ENCODE assay signal across 1 cellular context in the genomic region with DNA sequence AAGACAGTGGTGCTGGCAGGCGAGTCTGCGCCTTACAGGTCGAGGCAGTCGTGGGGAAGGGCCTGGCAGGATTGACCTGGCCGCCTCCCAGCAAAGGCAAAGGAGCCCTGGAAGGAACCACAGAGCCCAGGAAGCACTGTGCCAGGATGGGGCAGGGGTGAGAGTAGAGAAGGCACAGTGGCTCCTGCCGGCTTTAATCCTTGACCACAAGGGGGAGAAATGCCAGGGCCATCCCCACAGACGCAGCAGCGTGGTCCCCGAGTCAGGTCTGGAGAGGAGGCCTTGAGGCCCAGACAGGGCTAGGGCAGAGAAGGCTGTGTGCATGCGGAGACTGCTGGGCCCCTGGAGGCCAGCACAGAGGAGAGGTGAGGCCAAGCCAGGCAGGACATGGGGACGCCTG.
TF ChIP-seq lines count a peak whose summit lies in the region.

No MANE protein-coding gene starts in this region.

TF ChIP-seq in HepG2, 621 proteins besides CTCF, POLR2A, EP300 and RAD21 (continued from another document and continues in another):
- TF ChIP-seq, protein P1, sequence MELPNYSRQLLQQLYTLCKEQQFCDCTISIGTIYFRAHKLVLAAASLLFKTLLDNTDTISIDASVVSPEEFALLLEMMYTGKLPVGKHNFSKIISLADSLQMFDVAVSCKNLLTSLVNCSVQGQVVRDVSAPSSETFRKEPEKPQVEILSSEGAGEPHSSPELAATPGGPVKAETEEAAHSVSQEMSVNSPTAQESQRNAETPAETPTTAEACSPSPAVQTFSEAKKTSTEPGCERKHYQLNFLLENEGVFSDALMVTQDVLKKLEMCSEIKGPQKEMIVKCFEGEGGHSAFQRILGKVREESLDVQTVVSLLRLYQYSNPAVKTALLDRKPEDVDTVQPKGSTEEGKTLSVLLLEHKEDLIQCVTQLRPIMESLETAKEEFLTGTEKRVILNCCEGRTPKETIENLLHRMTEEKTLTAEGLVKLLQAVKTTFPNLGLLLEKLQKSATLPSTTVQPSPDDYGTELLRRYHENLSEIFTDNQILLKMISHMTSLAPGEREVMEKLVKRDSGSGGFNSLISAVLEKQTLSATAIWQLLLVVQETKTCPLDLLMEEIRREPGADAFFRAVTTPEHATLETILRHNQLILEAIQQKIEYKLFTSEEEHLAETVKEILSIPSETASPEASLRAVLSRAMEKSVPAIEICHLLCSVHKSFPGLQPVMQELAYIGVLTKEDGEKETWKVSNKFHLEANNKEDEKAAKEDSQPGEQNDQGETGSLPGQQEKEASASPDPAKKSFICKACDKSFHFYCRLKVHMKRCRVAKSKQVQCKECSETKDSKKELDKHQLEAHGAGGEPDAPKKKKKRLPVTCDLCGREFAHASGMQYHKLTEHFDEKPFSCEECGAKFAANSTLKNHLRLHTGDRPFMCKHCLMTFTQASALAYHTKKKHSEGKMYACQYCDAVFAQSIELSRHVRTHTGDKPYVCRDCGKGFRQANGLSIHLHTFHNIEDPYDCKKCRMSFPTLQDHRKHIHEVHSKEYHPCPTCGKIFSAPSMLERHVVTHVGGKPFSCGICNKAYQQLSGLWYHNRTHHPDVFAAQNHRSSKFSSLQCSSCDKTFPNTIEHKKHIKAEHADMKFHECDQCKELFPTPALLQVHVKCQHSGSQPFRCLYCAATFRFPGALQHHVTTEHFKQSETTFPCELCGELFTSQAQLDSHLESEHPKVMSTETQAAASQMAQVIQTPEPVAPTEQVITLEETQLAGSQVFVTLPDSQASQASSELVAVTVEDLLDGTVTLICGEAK (IDR thresholded peaks at IDR 0.05), result no peak
- TF ChIP-seq, protein P1 (CRISPR knock-in tag; IDR thresholded peaks at IDR 0.05), result no peak
- TF ChIP-seq AGO2 (optimal IDR thresholded peaks at IDR 0.05; ENCODE audit: low read depth, low read length) (no peak), ESRRA (CRISPR knock-in tag; IDR thresholded peaks at IDR 0.05; ENCODE audit: low read depth) (no peak), AHR (CRISPR knock-in tag; IDR thresholded peaks at IDR 0.05) (no peak), ZNF879 (CRISPR knock-in tag; IDR thresholded peaks at IDR 0.05) (no peak), CBFB (CRISPR knock-in tag; IDR thresholded peaks at IDR 0.05) (0 out of 2 replicates have a peak, but pooled peaks have one; percentile 32), DMAP1 (CRISPR knock-in tag; IDR thresholded peaks at IDR 0.05) (no peak), ETV6 (CRISPR knock-in tag; conservative IDR thresholded peaks at IDR 0.05) (no peak), ZNF329 (CRISPR knock-in tag; IDR thresholded peaks at IDR 0.05; ENCODE audit: low read depth) (no peak), GATAD2A (CRISPR knock-in tag; IDR thresholded peaks at IDR 0.05) (no peak), SIN3A (IDR thresholded peaks at IDR 0.05; ENCODE audit: borderline replicate concordance, low read depth, low read length) (no peak), RXRB (CRISPR knock-in tag; IDR thresholded peaks at IDR 0.05; ENCODE audit: borderline replicate concordance) (no peak), PTBP1 (IDR thresholded peaks at IDR 0.05; ENCODE audit: low read depth, low read length, poor library complexity, severe bottlenecking) (peak; percentile 64), ZNF558 (CRISPR knock-in tag; IDR thresholded peaks at IDR 0.05; ENCODE audit: borderline replicate concordance) (no peak), MXI1 (IDR thresholded peaks at IDR 0.05; ENCODE audit: borderline replicate concordance, low read depth, low read length) (no peak; the same call in 2 of the 3 replicates), MYC (CRISPR knock-in tag; IDR thresholded peaks at IDR 0.05; ENCODE audit: borderline replicate concordance) (peak; percentile 79; the same call in 1 of the 2 replicates), FOSL1 (CRISPR knock-in tag; IDR thresholded peaks at IDR 0.05; ENCODE audit: borderline replicate concordance) (no peak), ZNF441 (CRISPR knock-in tag; IDR thresholded peaks at IDR 0.05; ENCODE audit: borderline replicate concordance) (no peak), ZNF546 (CRISPR knock-in tag; conservative IDR thresholded peaks at IDR 0.05) (no peak), ZNF577 (CRISPR knock-in tag; IDR thresholded peaks at IDR 0.05; ENCODE audit: borderline replicate concordance, low read depth) (no peak), EEA1 (CRISPR knock-in tag; IDR thresholded peaks at IDR 0.05; ENCODE audit: borderline replicate concordance) (no peak), SRSF9 (IDR thresholded peaks at IDR 0.05; ENCODE audit: borderline replicate concordance, insufficient read depth, low read depth, low read length, poor library complexity, severe bottlenecking) (no peak), GATA4 (IDR thresholded peaks at IDR 0.05; ENCODE audit: borderline replicate concordance, low read depth) (no peak), JUN (CRISPR knock-in tag; IDR thresholded peaks at IDR 0.05) (no peak), ZIK1 (CRISPR knock-in tag; IDR thresholded peaks at IDR 0.05; ENCODE audit: borderline replicate concordance, low read depth) (no peak), ZC3H4 (CRISPR knock-in tag; IDR thresholded peaks at IDR 0.05; ENCODE audit: borderline replicate concordance) (no peak)
- TF ChIP-seq, protein P2, sequence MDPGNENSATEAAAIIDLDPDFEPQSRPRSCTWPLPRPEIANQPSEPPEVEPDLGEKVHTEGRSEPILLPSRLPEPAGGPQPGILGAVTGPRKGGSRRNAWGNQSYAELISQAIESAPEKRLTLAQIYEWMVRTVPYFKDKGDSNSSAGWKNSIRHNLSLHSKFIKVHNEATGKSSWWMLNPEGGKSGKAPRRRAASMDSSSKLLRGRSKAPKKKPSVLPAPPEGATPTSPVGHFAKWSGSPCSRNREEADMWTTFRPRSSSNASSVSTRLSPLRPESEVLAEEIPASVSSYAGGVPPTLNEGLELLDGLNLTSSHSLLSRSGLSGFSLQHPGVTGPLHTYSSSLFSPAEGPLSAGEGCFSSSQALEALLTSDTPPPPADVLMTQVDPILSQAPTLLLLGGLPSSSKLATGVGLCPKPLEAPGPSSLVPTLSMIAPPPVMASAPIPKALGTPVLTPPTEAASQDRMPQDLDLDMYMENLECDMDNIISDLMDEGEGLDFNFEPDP (CRISPR knock-in tag; conservative IDR thresholded peaks at IDR 0.05), result no peak
- TF ChIP-seq, protein P3, sequence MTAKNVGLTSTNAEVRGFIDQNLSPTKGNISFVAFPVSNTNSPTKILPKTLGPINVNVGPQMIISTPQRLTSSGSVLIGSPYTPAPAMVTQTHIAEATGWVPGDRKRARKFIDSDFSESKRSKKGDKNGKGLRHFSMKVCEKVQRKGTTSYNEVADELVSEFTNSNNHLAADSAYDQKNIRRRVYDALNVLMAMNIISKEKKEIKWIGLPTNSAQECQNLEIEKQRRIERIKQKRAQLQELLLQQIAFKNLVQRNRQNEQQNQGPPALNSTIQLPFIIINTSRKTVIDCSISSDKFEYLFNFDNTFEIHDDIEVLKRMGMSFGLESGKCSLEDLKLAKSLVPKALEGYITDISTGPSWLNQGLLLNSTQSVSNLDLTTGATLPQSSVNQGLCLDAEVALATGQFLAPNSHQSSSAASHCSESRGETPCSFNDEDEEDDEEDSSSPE (CRISPR knock-in tag; IDR thresholded peaks at IDR 0.05), result no peak
- TF ChIP-seq, protein P4, sequence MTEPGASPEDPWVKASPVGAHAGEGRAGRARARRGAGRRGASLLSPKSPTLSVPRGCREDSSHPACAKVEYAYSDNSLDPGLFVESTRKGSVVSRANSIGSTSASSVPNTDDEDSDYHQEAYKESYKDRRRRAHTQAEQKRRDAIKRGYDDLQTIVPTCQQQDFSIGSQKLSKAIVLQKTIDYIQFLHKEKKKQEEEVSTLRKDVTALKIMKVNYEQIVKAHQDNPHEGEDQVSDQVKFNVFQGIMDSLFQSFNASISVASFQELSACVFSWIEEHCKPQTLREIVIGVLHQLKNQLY (CRISPR knock-in tag; IDR thresholded peaks at IDR 0.05), result no peak
- TF ChIP-seq, protein P5, sequence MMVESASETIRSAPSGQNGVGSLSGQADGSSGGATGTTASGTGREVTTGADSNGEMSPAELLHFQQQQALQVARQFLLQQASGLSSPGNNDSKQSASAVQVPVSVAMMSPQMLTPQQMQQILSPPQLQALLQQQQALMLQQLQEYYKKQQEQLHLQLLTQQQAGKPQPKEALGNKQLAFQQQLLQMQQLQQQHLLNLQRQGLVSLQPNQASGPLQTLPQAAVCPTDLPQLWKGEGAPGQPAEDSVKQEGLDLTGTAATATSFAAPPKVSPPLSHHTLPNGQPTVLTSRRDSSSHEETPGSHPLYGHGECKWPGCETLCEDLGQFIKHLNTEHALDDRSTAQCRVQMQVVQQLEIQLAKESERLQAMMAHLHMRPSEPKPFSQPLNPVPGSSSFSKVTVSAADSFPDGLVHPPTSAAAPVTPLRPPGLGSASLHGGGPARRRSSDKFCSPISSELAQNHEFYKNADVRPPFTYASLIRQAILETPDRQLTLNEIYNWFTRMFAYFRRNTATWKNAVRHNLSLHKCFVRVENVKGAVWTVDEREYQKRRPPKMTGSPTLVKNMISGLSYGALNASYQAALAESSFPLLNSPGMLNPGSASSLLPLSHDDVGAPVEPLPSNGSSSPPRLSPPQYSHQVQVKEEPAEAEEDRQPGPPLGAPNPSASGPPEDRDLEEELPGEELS (CRISPR knock-in tag; IDR thresholded peaks at IDR 0.05), result no peak
- TF ChIP-seq, protein P6, sequence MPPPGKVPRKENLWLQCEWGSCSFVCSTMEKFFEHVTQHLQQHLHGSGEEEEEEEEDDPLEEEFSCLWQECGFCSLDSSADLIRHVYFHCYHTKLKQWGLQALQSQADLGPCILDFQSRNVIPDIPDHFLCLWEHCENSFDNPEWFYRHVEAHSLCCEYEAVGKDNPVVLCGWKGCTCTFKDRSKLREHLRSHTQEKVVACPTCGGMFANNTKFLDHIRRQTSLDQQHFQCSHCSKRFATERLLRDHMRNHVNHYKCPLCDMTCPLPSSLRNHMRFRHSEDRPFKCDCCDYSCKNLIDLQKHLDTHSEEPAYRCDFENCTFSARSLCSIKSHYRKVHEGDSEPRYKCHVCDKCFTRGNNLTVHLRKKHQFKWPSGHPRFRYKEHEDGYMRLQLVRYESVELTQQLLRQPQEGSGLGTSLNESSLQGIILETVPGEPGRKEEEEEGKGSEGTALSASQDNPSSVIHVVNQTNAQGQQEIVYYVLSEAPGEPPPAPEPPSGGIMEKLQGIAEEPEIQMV (CRISPR knock-in tag; IDR thresholded peaks at IDR 0.05; ENCODE audit: low read depth), result no peak
